In genomic region chr5:65341835-65342234, GRCh38 we compare ENCODE assay signal across 25 cellular contexts.
"Had no signal": no experiment of that assay in that cellular context is flagged by ENCODE, and none has a peak within 500 bp of the region (broad histone marks: within the 10 kb centered on the region; RNA-seq: fewer than 3 reads in every experiment).

No MANE protein-coding gene starts in this region.

- H3K36me3 ChIP-seq: lower lobe of right lung, pancreas, prostate gland, tibial nerve, vagina had no signal

- H3K27ac ChIP-seq: hepatocyte, lower lobe of right lung, pancreas, prostate gland, skin epidermis, tibial nerve, vagina had no signal

- H3K4me1 ChIP-seq: lower lobe of right lung, pancreas, prostate gland, tibial nerve, vagina had no signal

- DNase-seq: kidney glomerular epithelial cell; left cardiac atrium; left ventricle myocardium superior; lower lobe of right lung; mammary epithelial cell; mesenchymal stem cell; naive thymus-derived CD8-positive, alpha-beta T cell; nucleus accumbens; pancreas; posterior cingulate gyrus; retina; right cardiac atrium; stimulated activated CD4-positive, alpha-beta T cell treated with anti-CD3 and anti-CD28 coated beads, Interleukin-4, amount 100 ng/mL, for 24 hours; stimulated activated naive CD4-positive, alpha-beta T cell; stimulated activated naive CD8-positive, alpha-beta T cell treated with anti-CD3 and anti-CD28 coated beads, Interleukin-15, amount 100 ng/mL, for 72 hours; substantia nigra had no signal

- H3K9me3 ChIP-seq: pancreas, prostate gland had no signal

- FAIRE-seq: keratinocyte, pancreas had no signal

- H3K4me3 ChIP-seq: hepatocyte, lower lobe of right lung, pancreas, prostate gland, skin epidermis, tibial nerve, vagina had no signal

- ATAC-seq: left cardiac atrium; left lobe of liver; left ventricle myocardium superior; lower lobe of right lung; naive thymus-derived CD8-positive, alpha-beta T cell; pancreas; right cardiac atrium; sciatic nerve; stimulated activated effector memory CD8-positive, alpha-beta T cell treated with anti-CD3 and anti-CD28 coated beads, Interleukin-12 subunit alpha, Interleukin-12 subunit beta, amount 100 ng/mL, for 72 hours; stimulated activated naive CD8-positive, alpha-beta T cell treated with anti-CD3 and anti-CD28 coated beads, Interleukin-15, amount 100 ng/mL, for 72 hours had no signal

- H3K27me3 ChIP-seq: hepatocyte, pancreas, tibial nerve, vagina had no signal
